In genomic region chr20:62832951-62833391, GRCh38 we compare ENCODE assay signal across 1 cellular context.
TF ChIP-seq lines count a peak whose summit lies in the region.

No MANE protein-coding gene starts in this region.

TF ChIP-seq in HepG2, 621 proteins besides CTCF, POLR2A, EP300 and RAD21 (continued from another document):
- no peak for TF ChIP-seq PBX2 (CRISPR knock-in tag; IDR thresholded peaks at IDR 0.05)
- no peak for TF ChIP-seq NFRKB (IDR thresholded peaks at IDR 0.05)
- peak; percentile 16 for TF ChIP-seq ZNF407 (CRISPR knock-in tag; IDR thresholded peaks at IDR 0.05; ENCODE audit: not compliant biosample characterization)
- TF ChIP-seq ZBTB7B (CRISPR knock-in tag; IDR thresholded peaks at IDR 0.05) = peak; percentile 19; the same call in 1 of the 2 replicates
- no peak for TF ChIP-seq ZNF329 (CRISPR knock-in tag; IDR thresholded peaks at IDR 0.05; ENCODE audit: low read depth)
- TF ChIP-seq HDAC2 (CRISPR knock-in tag; IDR thresholded peaks at IDR 0.05) = 0 out of 2 replicates have a peak, but pooled peaks have one; percentile 5
- TF ChIP-seq AGO2 (optimal IDR thresholded peaks at IDR 0.05; ENCODE audit: low read depth, low read length) = no peak
- TF ChIP-seq ZBTB4 (CRISPR knock-in tag; IDR thresholded peaks at IDR 0.05; ENCODE audit: borderline replicate concordance) = no peak
- no peak for TF ChIP-seq ZNF121 (CRISPR knock-in tag; IDR thresholded peaks at IDR 0.05)
- TF ChIP-seq NFIC (IDR thresholded peaks at IDR 0.05; ENCODE audit: low read length) = no peak
- no peak for TF ChIP-seq ZNF788 (CRISPR knock-in tag; IDR thresholded peaks at IDR 0.05; ENCODE audit: borderline replicate concordance)
- TF ChIP-seq NFAT5 (CRISPR knock-in tag; IDR thresholded peaks at IDR 0.05) = no peak
- no peak for TF ChIP-seq ZNF274 (CRISPR knock-in tag; IDR thresholded peaks at IDR 0.05)
